In the genomic region with DNA sequence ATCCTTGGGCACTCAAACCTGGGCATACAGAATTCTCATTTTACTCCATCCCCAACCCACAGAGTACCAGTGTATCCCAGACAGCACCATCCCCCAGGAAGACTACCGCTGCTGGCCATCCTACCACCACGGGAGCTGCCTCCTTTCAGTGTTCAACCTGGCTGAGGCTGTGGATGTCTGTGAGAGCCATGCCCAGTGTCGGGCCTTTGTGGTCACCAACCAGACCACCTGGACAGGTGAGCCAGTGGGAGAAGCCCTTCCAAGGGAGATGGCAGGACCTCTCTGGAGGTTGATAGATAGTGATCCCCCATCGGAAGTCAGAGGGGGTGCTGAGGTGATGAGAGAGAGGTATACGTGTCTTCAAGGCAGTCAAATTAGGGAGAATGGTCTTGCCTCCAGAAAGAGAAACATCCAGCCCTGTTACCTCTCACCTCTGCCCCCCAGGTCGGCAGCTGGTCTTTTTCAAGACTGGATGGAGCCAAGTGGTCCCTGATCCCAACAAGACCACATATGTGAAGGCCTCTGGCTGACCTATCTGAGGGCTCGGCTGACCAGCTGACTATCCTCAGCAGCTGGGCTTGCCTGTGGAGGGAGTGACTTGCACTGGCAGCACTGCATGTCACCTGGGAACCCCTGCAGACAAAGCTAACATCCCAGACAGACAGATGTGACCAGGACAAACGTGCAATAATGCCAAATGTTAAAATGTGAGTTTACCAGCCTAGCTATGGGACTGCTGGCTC, we compare ENCODE assay signal across 1 cellular context.
TF ChIP-seq lines count a peak whose summit lies in the region.

No MANE protein-coding gene starts in this region.

TF ChIP-seq in IMR-90, 13 proteins besides CTCF, POLR2A, EP300 and RAD21 (continued from another document):
- TF ChIP-seq, protein P1, sequence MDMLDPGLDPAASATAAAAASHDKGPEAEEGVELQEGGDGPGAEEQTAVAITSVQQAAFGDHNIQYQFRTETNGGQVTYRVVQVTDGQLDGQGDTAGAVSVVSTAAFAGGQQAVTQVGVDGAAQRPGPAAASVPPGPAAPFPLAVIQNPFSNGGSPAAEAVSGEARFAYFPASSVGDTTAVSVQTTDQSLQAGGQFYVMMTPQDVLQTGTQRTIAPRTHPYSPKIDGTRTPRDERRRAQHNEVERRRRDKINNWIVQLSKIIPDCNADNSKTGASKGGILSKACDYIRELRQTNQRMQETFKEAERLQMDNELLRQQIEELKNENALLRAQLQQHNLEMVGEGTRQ (IDR thresholded peaks at IDR 0.05; ENCODE audit: low read depth, low read length), result no peak
- no peak for TF ChIP-seq MAZ (IDR thresholded peaks at IDR 0.05; ENCODE audit: borderline replicate concordance, low read depth, low read length)
- no peak for TF ChIP-seq SMC3 (IDR thresholded peaks at IDR 0.05; ENCODE audit: low read depth, low read length)
- TF ChIP-seq MXI1 (IDR thresholded peaks at IDR 0.05; ENCODE audit: borderline replicate concordance, low read depth, low read length), result no peak
- TF ChIP-seq BHLHE40 (IDR thresholded peaks at IDR 0.05; ENCODE audit: low read depth, low read length), result no peak
- TF ChIP-seq RCOR1 (IDR thresholded peaks at IDR 0.05; ENCODE audit: insufficient replicate concordance, low read length), result no peak
- no peak for TF ChIP-seq CHD1 (IDR thresholded peaks at IDR 0.05; ENCODE audit: low read depth, low read length)
- no peak for TF ChIP-seq MAFK (IDR thresholded peaks at IDR 0.05; ENCODE audit: low read depth, low read length)
- TF ChIP-seq FOS (IDR thresholded peaks at IDR 0.05; ENCODE audit: low read depth, low read length), result no peak
- TF ChIP-seq RFX5 (IDR thresholded peaks at IDR 0.05; ENCODE audit: low read depth, low read length), result no peak
- no peak for TF ChIP-seq NFE2L2 (IDR thresholded peaks at IDR 0.05; ENCODE audit: low read depth, low read length)
- no peak for TF ChIP-seq CEBPB (IDR thresholded peaks at IDR 0.05; ENCODE audit: low read depth, low read length)
TF ChIP-seq in IMR-90: peak in this region for 0.
